Comparison of ENCODE assay signal across 30 cellular contexts in genomic region chr11:63504054-63504453, GRCh38. TPM values are rescaled to one million over a fixed set of nuclear protein-coding genes. Genes with fewer than 3 reads are reported as not detected.
"Had no signal": no experiment of that assay in that cellular context is flagged by ENCODE, and none has a peak within 500 bp of the region (broad histone marks: within the 10 kb centered on the region; RNA-seq: fewer than 3 reads in every experiment).

No MANE protein-coding gene starts in this region.

- FAIRE-seq: endometrium, frontal cortex, kidney had no signal

- H3K36me3 ChIP-seq: heart left ventricle, right lobe of liver had no signal

- H3K27me3 ChIP-seq: dorsolateral prefrontal cortex, heart left ventricle, right lobe of liver had no signal

- DNase-seq: dorsolateral prefrontal cortex; effector CD8-positive, alpha-beta T cell; hypothalamus; immature natural killer cell; kidney; left cardiac atrium; left ventricle myocardium superior; mesenchymal stem cell; naive thymus-derived CD4-positive, alpha-beta T cell; nephron progenitor cell; psoas muscle; retina; stimulated activated CD4-positive, alpha-beta T cell treated with anti-CD3 and anti-CD28 coated beads, Interleukin-15, amount 100 ng/mL, for 24 hours; stimulated activated CD4-positive, alpha-beta T cell treated with anti-CD3 and anti-CD28 coated beads, Interleukin-1b, Interleukin-23, amount 100 ng/mL, for 48 hours; stimulated activated CD4-positive, alpha-beta T cell treated with anti-CD3 and anti-CD28 coated beads, Interleukin-4, amount 100 ng/mL, for 24 hours; stimulated activated naive CD8-positive, alpha-beta T cell treated with anti-CD3 and anti-CD28 coated beads, Interleukin-15, amount 100 ng/mL, for 72 hours; trophoblast cell had no signal

- H3K36me3 Mint-ChIP-seq: stimulated activated memory B cell treated with anti-CD40 and anti-IgM and Interleukin-4, amounts not matched to agents 10 μg/mL and 1 μg/mL and 100 μg/mL, for 72 hours had no signal

- H3K9me3 ChIP-seq: right lobe of liver had no signal

- H3K27ac Mint-ChIP-seq: stimulated activated memory B cell treated with anti-CD40 and anti-IgM and Interleukin-4, amounts not matched to agents 10 μg/mL and 1 μg/mL and 100 μg/mL, for 72 hours; stimulated activated naive CD8-positive, alpha-beta T cell treated with anti-CD3 and anti-CD28 coated beads, Interleukin-15, amount 100 ng/mL, for 72 hours had no signal

- ATAC-seq: esophagus mucosa; left ventricle myocardium superior; psoas muscle; stimulated activated memory B cell treated with anti-CD40 and anti-IgM and Interleukin-4, amounts not matched to agents 10 μg/mL and 1 μg/mL and 100 μg/mL, for 72 hours; stimulated activated naive CD8-positive, alpha-beta T cell treated with anti-CD3 and anti-CD28 coated beads, Interleukin-15, amount 100 ng/mL, for 72 hours had no signal

- H3K27ac ChIP-seq: coronary artery, psoas muscle, right lobe of liver had no signal

- H3K4me3 Mint-ChIP-seq: immature natural killer cell; naive thymus-derived CD4-positive, alpha-beta T cell; nephron progenitor cell; stimulated activated memory B cell treated with anti-CD40 and anti-IgM and Interleukin-4, amounts not matched to agents 10 μg/mL and 1 μg/mL and 100 μg/mL, for 72 hours; stimulated activated naive CD8-positive, alpha-beta T cell treated with anti-CD3 and anti-CD28 coated beads, Interleukin-15, amount 100 ng/mL, for 72 hours had no signal

- H3K4me3 ChIP-seq: coronary artery, dorsolateral prefrontal cortex, heart left ventricle, lung, psoas muscle, right lobe of liver had no signal

RNA-seq across cellular contexts. Expression of gene LGALS12, which starts 1.8 kb away (rescaled TPM):
- total RNA-seq: chondrocyte, esophagus mucosa, fibroblast of lung, frontal cortex, glomerular endothelial cell had no signal
- polyA plus RNA-seq: fibroblast of lung; naive thymus-derived CD4-positive, alpha-beta T cell had no signal

RNA-seq across cellular contexts. Expression of gene PLAAT5, which starts 13.1 kb away (rescaled TPM):
- total RNA-seq: glomerular endothelial cell, osteoblast, right lobe of liver had no signal
- polyA plus RNA-seq: naive thymus-derived CD4-positive, alpha-beta T cell had no signal

RNA-seq across cellular contexts. Expression of gene PLAAT2, which starts 59.1 kb away (rescaled TPM):
- total RNA-seq: chondrocyte, fibroblast of lung, frontal cortex, glomerular endothelial cell, left ventricle myocardium superior, osteoblast, psoas muscle, urinary bladder had no signal
- polyA plus RNA-seq: fibroblast of lung; naive thymus-derived CD4-positive, alpha-beta T cell; urinary bladder had no signal
